In the genomic region with DNA sequence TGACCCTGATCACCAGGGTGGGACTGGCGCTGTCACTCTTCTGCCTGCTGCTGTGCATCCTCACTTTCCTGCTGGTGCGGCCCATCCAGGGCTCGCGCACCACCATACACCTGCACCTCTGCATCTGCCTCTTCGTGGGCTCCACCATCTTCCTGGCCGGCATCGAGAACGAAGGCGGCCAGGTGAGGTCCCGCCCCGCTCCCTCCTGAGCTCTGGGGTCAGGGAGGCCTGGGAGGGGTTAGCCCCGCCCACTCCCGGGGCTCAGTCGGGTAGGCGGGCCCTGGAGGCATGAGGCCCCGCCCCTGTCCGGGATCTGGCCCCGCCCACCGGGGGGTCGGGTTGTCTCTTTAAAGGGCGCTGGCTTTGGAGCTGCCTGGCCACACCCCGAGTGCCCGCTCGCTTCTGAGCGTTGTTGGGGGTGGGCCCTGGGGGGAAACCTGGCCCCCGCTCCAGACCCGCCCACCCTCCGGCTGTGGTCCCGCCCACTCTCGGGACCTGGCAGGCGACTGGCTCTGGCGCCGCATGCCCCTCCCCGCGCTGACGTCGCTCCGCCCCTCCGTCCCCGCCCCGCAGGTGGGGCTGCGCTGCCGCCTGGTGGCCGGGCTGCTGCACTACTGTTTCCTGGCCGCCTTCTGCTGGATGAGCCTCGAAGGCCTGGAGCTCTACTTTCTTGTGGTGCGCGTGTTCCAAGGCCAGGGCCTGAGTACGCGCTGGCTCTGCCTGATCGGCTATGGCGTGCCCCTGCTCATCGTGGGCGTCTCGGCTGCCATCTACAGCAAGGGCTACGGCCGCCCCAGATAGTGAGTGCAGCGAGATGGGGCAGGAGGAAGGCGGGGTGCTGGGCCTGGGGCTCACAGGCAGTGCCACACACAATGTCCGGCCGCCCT, we compare ENCODE assay signal across 8 cellular contexts. TPM values are rescaled to one million over a fixed set of nuclear protein-coding genes. Genes with fewer than 3 reads are reported as not detected.
DNase-seq lines count a peak whose midpoint lies in the region; ATAC-seq and TF ChIP-seq lines count a peak whose summit lies in the region.

No MANE protein-coding gene starts in this region.

- peak overlapping the region; percentile 92 for H3K27ac Mint-ChIP-seq in activated T-cell treated with anti-CD3 and anti-CD28 coated beads, Interleukin-2, amount 50 U/mL, for 24 hours

- H3K27me3 Mint-ChIP-seq in activated T-cell treated with anti-CD3 and anti-CD28 coated beads, Interleukin-2, amount 50 U/mL, for 24 hours, result no peaks in the 10 kb centered on the region

- H3K4me3 Mint-ChIP-seq in activated T-cell treated with anti-CD3 and anti-CD28 coated beads, Interleukin-2, amount 50 U/mL, for 24 hours, result peak overlapping the region; percentile 12

- POLR2A ChIA-PET in BJ (lab: Charles Lee), result no interaction called here

- 28% methylated on average over 22 of the region's 61 CpGs for WGBS in esophagus muscularis mucosa

- H3K4me1 Mint-ChIP-seq in activated T-cell treated with anti-CD3 and anti-CD28 coated beads, Interleukin-2, amount 50 U/mL, for 24 hours (ENCODE audit: low read depth), result peaks cover 19% of the 10 kb centered on the region

- no peaks in the 10 kb centered on the region for H3K27me3 ChIP-seq in BJ (ENCODE audit: control insufficient read depth, insufficient read depth, low read length)
- H3K27me3 ChIP-seq in esophagus muscularis mucosa, result no peaks in the 10 kb centered on the region

- H3K27ac ChIP-seq in esophagus muscularis mucosa (replicated peaks in 1 of 4), result peak overlapping the region; percentile 66 to 87 (median 80)

- no peaks in the 10 kb centered on the region for H3K9me3 Mint-ChIP-seq in activated T-cell treated with anti-CD3 and anti-CD28 coated beads, Interleukin-2, amount 50 U/mL, for 24 hours

- H3K9me3 ChIP-seq in esophagus muscularis mucosa, result no peaks in the 10 kb centered on the region

- peaks cover 5 to 19% (median 18%) of the 10 kb centered on the region in 4 donors for H3K4me1 ChIP-seq in esophagus muscularis mucosa

- ATAC-seq in GM19351 (IDR thresholded peaks at IDR 0.05; ENCODE audit: unreplicated experiment), result peak; percentile 61

- H3K36me3 Mint-ChIP-seq in activated T-cell treated with anti-CD3 and anti-CD28 coated beads, Interleukin-2, amount 50 U/mL, for 24 hours (ENCODE audit: low read depth), result peaks cover 96% of the 10 kb centered on the region

- peaks cover 49% of the 10 kb centered on the region for H3K36me3 ChIP-seq in BJ (ENCODE audit: control insufficient read depth, insufficient read depth, low read length)
- peaks cover 43 to 95% (median 89%) of the 10 kb centered on the region in 4 donors for H3K36me3 ChIP-seq in esophagus muscularis mucosa

- no peak for DNase-seq in BJ (ENCODE audit: low read depth)
- DNase-seq in HT1080 (ENCODE audit: low read depth), result peak; percentile 58
- peak; percentile 86 for DNase-seq in OCI-M2 (lab: John Stamatoyannopoulos, UW; ENCODE audit: unreplicated experiment)
- DNase-seq in activated T-cell treated with anti-CD3 and anti-CD28 coated beads, Interleukin-2, amount 50 U/mL, for 24 hours, result peak; percentile 97
- peak; percentile 96 for DNase-seq in esophagus muscularis mucosa (ENCODE audit: extremely low spot score)
- DNase-seq in myocyte (ENCODE audit: low read depth), result peak; percentile 21
- DNase-seq in stimulated activated CD8-positive, alpha-beta memory T cell treated with anti-CD3 and anti-CD28 coated beads, Interleukin-7, amount 100 ng/mL, for 24 hours (ENCODE audit: low read depth), result peak; percentile 83

- intact Hi-C loops in esophagus muscularis mucosa (cut with DNase I), result loop anchor here (5.0 kb wide), 2 partner anchors 44 to 259 kb away; no protein-coding TSS in a partner anchor

- H3K4me3 ChIP-seq in BJ (ENCODE audit: low read depth, low read length) (no peak overlapping the region), esophagus muscularis mucosa (peak overlapping the region; percentile 40 to 55 (median 44))

- no peak for TF ChIP-seq POLR2A in esophagus muscularis mucosa (IDR thresholded peaks at IDR 0.05; ENCODE audit: low read depth)

- CTCF ChIA-PET in BJ (lab: Yijun Ruan, JAX), result interaction anchor here (0.5 to 3.5 kb wide), 24 partner anchors 9 to 322 kb away, joined by 3 to 18 read pairs (median 5); a partner anchor contains a TSS

- TF ChIP-seq CTCF in BJ (IDR thresholded peaks at IDR 0.05; ENCODE audit: insufficient read depth, low read depth, low read length) (peak; percentile 78), esophagus muscularis mucosa (IDR thresholded peaks at IDR 0.05) (peak; percentile 97 to 99 (median 98))

- no peak for TF ChIP-seq EP300 in esophagus muscularis mucosa (IDR thresholded peaks at IDR 0.05)

RNA-seq across cellular contexts. Expression of a gene that starts 13.1 kb away (rescaled TPM):
- 37.9 and 64.0 TPM in 2 replicates for polyA plus RNA-seq in BJ (2011; rRNA removed)
- 28.6 and 32.7 TPM in 2 replicates for polyA minus RNA-seq in BJ (2011; rRNA and poly(A)+ RNA removed)
- total RNA-seq in HT1080 (2014; rRNA removed; shearing (Covaris generic)), result 264 and 265 TPM in 2 replicates
- 112 and 125 TPM in 2 replicates for polyA plus RNA-seq in HT1080 (2015; cell fraction: cytosol; rRNA removed)
- polyA plus RNA-seq in HT1080 (2015; cell fraction: nucleus; rRNA removed), result 351 and 364 TPM in 2 replicates
- total RNA-seq in esophagus muscularis mucosa (10 to 100 TPM; 39.3 to 56.3 (median 42.1) TPM), myocyte (63.4 and 73.0 TPM in 2 replicates)
- polyA plus RNA-seq in myocyte (2012), result 56.0 TPM

RNA-seq across cellular contexts. Expression of a gene that starts 24.8 kb away (rescaled TPM):
- polyA plus RNA-seq in BJ (2011; rRNA removed), result 27.1 and 64.4 TPM in 2 replicates
- polyA minus RNA-seq in BJ (2011; rRNA and poly(A)+ RNA removed), result 30.7 and 36.9 TPM in 2 replicates
- 11.8 and 14.5 TPM in 2 replicates for total RNA-seq in HT1080 (2014; rRNA removed; shearing (Covaris generic))
- 31.2 and 31.5 TPM in 2 replicates for polyA plus RNA-seq in HT1080 (2015; cell fraction: cytosol; rRNA removed)
- polyA plus RNA-seq in HT1080 (2015; cell fraction: nucleus; rRNA removed), result 119 and 128 TPM in 2 replicates
- 100 to 1,000 TPM in 1 of 4 donors, 10 to 100 TPM in 3; 37.3 to 101 (median 50.4) TPM for total RNA-seq in esophagus muscularis mucosa
- 32.5 and 85.6 TPM in 2 replicates for total RNA-seq in myocyte
- polyA plus RNA-seq in myocyte (2012), result 73.3 TPM

RNA-seq across cellular contexts. Expression of a gene that starts 27.1 kb away (rescaled TPM):
- polyA plus RNA-seq in BJ (2011; rRNA removed), result 73.5 and 117 TPM in 2 replicates
- 102 and 151 TPM in 2 replicates for polyA minus RNA-seq in BJ (2011; rRNA and poly(A)+ RNA removed)
- total RNA-seq in HT1080 (2014; rRNA removed; shearing (Covaris generic)), result 109 and 158 TPM in 2 replicates
- 135 and 150 TPM in 2 replicates for polyA plus RNA-seq in HT1080 (2015; cell fraction: cytosol; rRNA removed)
- polyA plus RNA-seq in HT1080 (2015; cell fraction: nucleus; rRNA removed), result 91.8 and 97.7 TPM in 2 replicates
- 100 to 1,000 TPM; 120 to 233 (median 167) TPM for total RNA-seq in esophagus muscularis mucosa
- total RNA-seq in myocyte, result 91.8 and 94.9 TPM in 2 replicates
- 124 TPM for polyA plus RNA-seq in myocyte (2012)
